ENCODE assay signal across 8 cellular contexts in the genomic region with DNA sequence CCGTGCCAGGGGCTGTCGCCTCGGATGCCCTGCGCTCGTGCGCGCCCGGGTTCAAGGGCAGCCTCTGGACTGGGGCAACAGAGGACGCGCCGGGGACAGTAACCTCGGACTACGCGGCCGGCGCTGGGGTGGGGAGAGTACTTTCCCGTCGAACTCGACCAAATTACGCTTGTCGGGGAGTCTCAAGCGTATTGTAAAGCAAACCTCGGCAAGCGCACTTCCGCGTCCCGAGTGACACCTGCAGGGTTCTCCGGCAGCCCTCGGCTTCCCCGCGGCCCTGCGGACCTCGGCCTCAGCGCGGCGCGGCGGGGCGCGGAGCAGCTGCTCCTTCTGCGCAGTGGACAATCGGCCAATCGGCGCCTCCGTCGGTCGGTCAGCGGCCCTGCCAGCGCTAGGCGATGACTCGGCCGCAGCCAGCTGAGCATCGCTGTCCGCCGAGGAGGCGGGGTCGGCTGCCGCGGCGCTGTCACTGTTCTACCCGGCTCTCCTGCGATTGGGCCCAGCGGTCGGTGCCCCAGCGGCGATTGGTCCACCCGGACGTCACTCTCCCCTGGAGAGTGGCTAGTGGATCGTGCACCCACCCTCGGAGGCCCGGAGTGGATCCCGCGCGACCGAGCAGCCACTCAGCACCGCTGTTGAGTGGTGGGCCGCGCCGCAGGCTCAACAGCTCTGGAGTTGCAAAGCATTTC. TPM values are rescaled to one million over a fixed set of nuclear protein-coding genes. Genes with fewer than 3 reads are reported as not detected.
DNase-seq lines count a peak whose midpoint lies in the region; ATAC-seq and TF ChIP-seq lines count a peak whose summit lies in the region.

A gene with protein sequence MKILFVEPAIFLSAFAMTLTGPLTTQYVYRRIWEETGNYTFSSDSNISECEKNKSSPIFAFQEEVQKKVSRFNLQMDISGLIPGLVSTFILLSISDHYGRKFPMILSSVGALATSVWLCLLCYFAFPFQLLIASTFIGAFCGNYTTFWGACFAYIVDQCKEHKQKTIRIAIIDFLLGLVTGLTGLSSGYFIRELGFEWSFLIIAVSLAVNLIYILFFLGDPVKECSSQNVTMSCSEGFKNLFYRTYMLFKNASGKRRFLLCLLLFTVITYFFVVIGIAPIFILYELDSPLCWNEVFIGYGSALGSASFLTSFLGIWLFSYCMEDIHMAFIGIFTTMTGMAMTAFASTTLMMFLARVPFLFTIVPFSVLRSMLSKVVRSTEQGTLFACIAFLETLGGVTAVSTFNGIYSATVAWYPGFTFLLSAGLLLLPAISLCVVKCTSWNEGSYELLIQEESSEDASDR (minus strand): TSS at position 433 of the 689 bp plus-strand sequence. CDS start 972 bp downstream, outside the sequence.

- H3K36me3 ChIP-seq in colonic mucosa, result no peaks in the 10 kb centered on the region

- H3K4me3 ChIP-seq in colonic mucosa, result peak within 1 kb of the TSS; percentile 61

- in situ Hi-C loops in GM18951 (cut with MboI; ENCODE audit: low sequenced_read_pairs, unreplicated experiment), result no loop called here

- DNase-seq in AG09319 (ENCODE audit: extremely low read depth, low read depth) (peak; percentile 97), NCI-H510A treated with DMSO at 0.1 percent for 48 hours (lab: John Stamatoyannopoulos, UW) (peak; percentile 79), colonic mucosa (peak; percentile 98)
- DNase-seq in activated CD4-positive, alpha-beta T cell treated with anti-CD3 and anti-CD28 coated beads for 48 hours, result peak; percentile 97
- DNase-seq in stimulated activated CD4-positive, alpha-beta T cell treated with anti-CD3 and anti-CD28 coated beads, Interleukin-1b, Interleukin-23, amount 100 ng/mL, for 48 hours, result peak; percentile 96

- ATAC-seq in HG03175 (IDR thresholded peaks at IDR 0.05; ENCODE audit: unreplicated experiment), result peak; percentile 98

- peak; percentile 61 for TF ChIP-seq POLR2A in GM18951 (IDR thresholded peaks at IDR 0.05; ENCODE audit: extremely low read depth, insufficient read depth, insufficient read length)

- intact Hi-C loops in colonic mucosa (cut with DNase I), result no loop called here

- H3K27me3 ChIP-seq in colonic mucosa, result no peaks in the 10 kb centered on the region
- H3K27me3 ChIP-seq in layer of hippocampus (ENCODE audit: control insufficient read depth, insufficient read depth, low read length), result no peaks in the 10 kb centered on the region

- H3K9ac ChIP-seq in colonic mucosa (ENCODE audit: low read depth in 2 of 2, low read length in 2 of 2), result peak within 1 kb of the TSS; percentile 77 to 89

- no peaks in the 10 kb centered on the region for H3K4me1 ChIP-seq in colonic mucosa

- H3K27ac ChIP-seq in colonic mucosa (peak within 1 kb of the TSS; percentile 94), layer of hippocampus (ENCODE audit: low read depth, low read length) (peak within 1 kb of the TSS; percentile 88)

- H3K9me3 ChIP-seq in colonic mucosa, result no peaks in the 10 kb centered on the region

- TF ChIP-seq CTCF in AG09319 (IDR thresholded peaks at IDR 0.05; ENCODE audit: low read depth, low read length), result no peak; the same call in 1 of the 2 replicates
- TF ChIP-seq CTCF in colonic mucosa (IDR thresholded peaks at IDR 0.05), result no peak

RNA-seq across cellular contexts. Expression of the gene that starts here (rescaled TPM):
- total RNA-seq in colonic mucosa, result 10 to 100 TPM; 30.5 to 45.8 TPM

Comparison
In these comparisons a context has a peak if more than half of its experiments do, and no peak if none do; other contexts are left out.
1. Peak in every context shown above with its lines: DNase-seq, ATAC-seq, H3K4me3 ChIP-seq and H3K27ac ChIP-seq.